29 cellular contexts compared by ENCODE assay signal in genomic region chr9:129403743-129404620, GRCh38.
DNase-seq lines count a peak whose midpoint lies in the region; ATAC-seq, FAIRE-seq and TF ChIP-seq lines count a peak whose summit lies in the region.
"Had no signal": no experiment of that assay in that cellular context is flagged by ENCODE, and none has a peak within 500 bp of the region (broad histone marks: within the 10 kb centered on the region; RNA-seq: fewer than 3 reads in every experiment).

No MANE protein-coding gene starts in this region.

- H3K27ac ChIP-seq in SK-N-SH (ENCODE audit: low read depth in 2 of 2, low read length in 1 of 2) (no peak overlapping the region), K562 (ENCODE audit: extremely low read depth, low read depth, low read length) (no peak overlapping the region), mesendoderm (ENCODE audit: low read depth, low read length) (no peak overlapping the region), PC-3 (ENCODE audit: low read length) (no peak overlapping the region)
- H3K27ac ChIP-seq: 22Rv1, GM23248, Peyer's patch, VCaP had no signal

- ATAC-seq in SK-N-SH treated with all-trans-retinoic acid at 6 μM for 48 hours (no peak), K562 (no peak), PC-3 (no peak), HG02981 (IDR thresholded peaks at IDR 0.05; ENCODE audit: unreplicated experiment) (no peak)
- ATAC-seq in stimulated activated naive B cell treated with anti-CD40 and anti-IgM and Interleukin-4, amounts not matched to agents 10 μg/mL and 1 μg/mL and 100 μg/mL, for 72 hours (replicated peaks), result no peak
- ATAC-seq: activated CD8-positive, alpha-beta memory T cell treated with anti-CD3 and anti-CD28 coated beads, Interleukin-2, amount 10 ng/mL, durations not matched to agents 7 days and 5 days; natural killer cell treated with Interleukin-12 subunit alpha and Interleukin-12 subunit beta and Interleukin-15 and Interleukin-18, amount 100 ng/mL, for 72 hours had no signal

- H3K18ac ChIP-seq in mesendoderm (ENCODE audit: low read length), result no peak overlapping the region

- H4K20me1 ChIP-seq in SK-N-SH (ENCODE audit: insufficient read depth), result no peaks in the 10 kb centered on the region
- H4K20me1 ChIP-seq in K562 (replicated peaks; ENCODE audit: control insufficient read depth, insufficient read depth, low read length), result no peaks in the 10 kb centered on the region
- H4K20me1 ChIP-seq in PC-3 (ENCODE audit: low read length), result no peaks in the 10 kb centered on the region

- H3K79me2 ChIP-seq in SK-N-SH (ENCODE audit: insufficient read depth), result no peaks in the 10 kb centered on the region
- H3K79me2 ChIP-seq in K562 (ENCODE audit: control insufficient read depth, insufficient read depth, low read length), result peaks cover 9% of the 10 kb centered on the region; the same call in 2 of the 3 replicates
- H3K79me2 ChIP-seq in mesendoderm (ENCODE audit: control insufficient read depth, insufficient read depth, low read length), result no peaks in the 10 kb centered on the region
- H3K79me2 ChIP-seq in PC-3 (ENCODE audit: low read length), result no peaks in the 10 kb centered on the region

- no peak overlapping the region for H2BK120ac ChIP-seq in mesendoderm (ENCODE audit: low read depth, low read length)

- no peaks in the 10 kb centered on the region for H3K79me1 ChIP-seq in mesendoderm (ENCODE audit: low read length)

- no peaks in the 10 kb centered on the region for H3F3A ChIP-seq in SK-N-SH (replicated peaks; ENCODE audit: insufficient read depth)
- H3F3A ChIP-seq in PC-3 (ENCODE audit: low read length, unreplicated experiment), result no peaks in the 10 kb centered on the region

- TF ChIP-seq POLR2A in K562 (conservative IDR thresholded peaks at IDR 0.05), result no peak

- H3K23ac ChIP-seq in mesendoderm (ENCODE audit: low read length), result peak overlapping the region; percentile 67

- peak; percentile 36 for DNase-seq in SK-N-SH
- no peak for DNase-seq in K562 (ENCODE audit: extremely low read depth in 1 of 4, low spot score in 3 of 4)
- no peak for DNase-seq in mesendoderm
- DNase-seq in stimulated activated naive B cell treated with anti-CD40 and anti-IgM and Interleukin-4, amounts not matched to agents 10 μg/mL and 1 μg/mL and 100 μg/mL, for 72 hours, result no peak
- DNase-seq in NCI-H524 treated with DMSO at 0.1 percent for 48 hours (lab: John Stamatoyannopoulos, UW), result no peak
- DNase-seq in PC-3, result no peak
- DNase-seq: activated CD4-positive, alpha-beta T cell treated with anti-CD3 and anti-CD28 coated beads, Interleukin-2, amount 10 ng/mL, durations not matched to agents 24 days and 14 days; activated CD8-positive, alpha-beta memory T cell treated with anti-CD3 and anti-CD28 coated beads, Interleukin-2, amount 10 ng/mL, durations not matched to agents 7 days and 5 days; activated naive CD4-positive, alpha-beta T cell treated with anti-CD3 and anti-CD28 coated beads, Interleukin-2, amount 10 ng/mL, durations not matched to agents 7 days and 5 days; AML-193; cerebellar nuclear complex; COR-L47; DMS79 treated with DMSO at 0.1 percent for 48 hours; effector CD8-positive, alpha-beta T cell; foreskin melanocyte; GM23248; MG63; NCI-H1417 treated with DMSO at 0.1 percent for 48 hours; NCI-H446 treated with DMSO at 0.1 percent for 48 hours; Peyer's patch; stimulated activated CD4-positive, alpha-beta T cell treated with anti-CD3 and anti-CD28 coated beads, Interleukin-1b, Interleukin-23, amount 100 ng/mL, for 48 hours; stimulated activated naive CD4-positive, alpha-beta T cell had no signal

- H3K27ac Mint-ChIP-seq in stimulated activated naive B cell treated with anti-CD40 and anti-IgM and Interleukin-4, amounts not matched to agents 10 μg/mL and 1 μg/mL and 100 μg/mL, for 72 hours, result peak overlapping the region; percentile 47
- H3K27ac Mint-ChIP-seq: activated CD8-positive, alpha-beta memory T cell treated with anti-CD3 and anti-CD28 coated beads, Interleukin-2, amount 10 ng/mL, durations not matched to agents 7 days and 5 days; activated naive CD4-positive, alpha-beta T cell treated with anti-CD3 and anti-CD28 coated beads, Interleukin-2, amount 10 ng/mL, durations not matched to agents 7 days and 5 days; natural killer cell treated with Interleukin-12 subunit alpha and Interleukin-12 subunit beta and Interleukin-15 and Interleukin-18, amount 100 ng/mL, for 72 hours had no signal

- H3K4me1 ChIP-seq in SK-N-SH (ENCODE audit: control insufficient read depth in 1 of 2, insufficient read depth in 2 of 2, low read depth in 1 of 2, low read length in 1 of 2) (peaks cover 0 to 27% of the 10 kb centered on the region in 2 experiments; a peak in 1 of 4 replicates), K562 (replicated peaks in 1 of 2; ENCODE audit: control insufficient read depth in 2 of 2, insufficient read depth in 2 of 2, low read length in 2 of 2) (peaks cover 51 to 90% of the 10 kb centered on the region in 2 experiments), mesendoderm (ENCODE audit: control insufficient read depth, low read depth, low read length) (no peaks in the 10 kb centered on the region), PC-3 (ENCODE audit: insufficient read depth, low read length) (peaks cover 13% of the 10 kb centered on the region)

- H2AFZ ChIP-seq in SK-N-SH (ENCODE audit: low read depth) (no peak overlapping the region), K562 (ENCODE audit: low read depth, low read length) (no peak overlapping the region), PC-3 (ENCODE audit: low read length) (no peak overlapping the region)
- H2AFZ ChIP-seq: GM23248 had no signal

- H3K56ac ChIP-seq in mesendoderm (ENCODE audit: low read length), result peak overlapping the region; percentile 20

- no peaks in the 10 kb centered on the region for H3K9me2 ChIP-seq in SK-N-SH
- no peaks in the 10 kb centered on the region for H3K9me2 ChIP-seq in PC-3 (replicated peaks; ENCODE audit: low read length)

- no TSS peak for BruUV-seq in K562 (replicated peaks; lab: Mats Ljungman, UMichigan)
- no TSS peak for BruUV-seq in PC-3 (replicated peaks; lab: Mats Ljungman, UMichigan)

- H3K9me3 ChIP-seq in SK-N-SH (no peaks in the 10 kb centered on the region), K562 (replicated peaks; ENCODE audit: control insufficient read depth, insufficient read depth, low read depth, low read length) (peaks cover 7% of the 10 kb centered on the region), PC-3 (ENCODE audit: low read length) (no peaks in the 10 kb centered on the region)
- H3K9me3 ChIP-seq: MG63, Peyer's patch, thoracic aorta had no signal

- no peak overlapping the region for H3K4me3 Mint-ChIP-seq in stimulated activated naive B cell treated with anti-CD40 and anti-IgM and Interleukin-4, amounts not matched to agents 10 μg/mL and 1 μg/mL and 100 μg/mL, for 72 hours
- H3K4me3 Mint-ChIP-seq: activated CD4-positive, alpha-beta T cell treated with anti-CD3 and anti-CD28 coated beads, Interleukin-2, amount 10 ng/mL, durations not matched to agents 24 days and 14 days; activated CD8-positive, alpha-beta memory T cell treated with anti-CD3 and anti-CD28 coated beads, Interleukin-2, amount 10 ng/mL, durations not matched to agents 7 days and 5 days; activated naive CD4-positive, alpha-beta T cell treated with anti-CD3 and anti-CD28 coated beads, Interleukin-2, amount 10 ng/mL, durations not matched to agents 7 days and 5 days; natural killer cell treated with Interleukin-12 subunit alpha and Interleukin-12 subunit beta and Interleukin-15 and Interleukin-18, amount 100 ng/mL, for 72 hours had no signal

- intact Hi-C loops in K562 (cut with micrococcal nuclease), result loop anchor here (10.0 kb wide), 2 partner anchors 191 to 229 kb away; partner anchors contain the start of gene IER5L
- intact Hi-C loops in PC-3 (cut with micrococcal nuclease), result no loop called here

- H2BK5ac ChIP-seq in mesendoderm (ENCODE audit: low read length), result no peak overlapping the region

- peaks cover 8 to 29% of the 10 kb centered on the region in 2 donors for H3K27me3 Mint-ChIP-seq in stimulated activated naive B cell treated with anti-CD40 and anti-IgM and Interleukin-4, amounts not matched to agents 10 μg/mL and 1 μg/mL and 100 μg/mL, for 72 hours
- H3K27me3 Mint-ChIP-seq: activated CD8-positive, alpha-beta memory T cell treated with anti-CD3 and anti-CD28 coated beads, Interleukin-2, amount 10 ng/mL, durations not matched to agents 7 days and 5 days had no signal

- in situ Hi-C loops in K562 (cut with MboI), result no loop called here

- POLR2A ChIA-PET in SK-N-SH (lab: Yijun Ruan, JAX) (interaction anchor here (0.7 kb wide), 1 partner anchor 70 kb away, joined by 3 read pairs; no protein-coding TSS in a partner anchor), K562 (lab: Yijun Ruan, JAX) (no interaction called here), PC-3 (lab: Charles Lee; ENCODE audit: unreplicated experiment) (no interaction called here)

- no peak for FAIRE-seq in K562 (lab: Jason Lieb, UNC)

- H4K5ac ChIP-seq in mesendoderm (ENCODE audit: low read length), result no peak overlapping the region

- H3K4me3 ChIP-seq in SK-N-SH (ENCODE audit: low read depth in 2 of 2, low read length in 1 of 2) (no peak overlapping the region), K562 (no peak overlapping the region), mesendoderm (ENCODE audit: low read length) (no peak overlapping the region), PC-3 (ENCODE audit: low read length) (no peak overlapping the region)
- H3K4me3 ChIP-seq: GM23248, MG63, Peyer's patch, thoracic aorta had no signal

- TF ChIP-seq RAD21 in SK-N-SH (IDR thresholded peaks at IDR 0.05; ENCODE audit: low read length) (no peak), K562 (CRISPR knock-in tag; conservative IDR thresholded peaks at IDR 0.05 in 1 of 2, IDR thresholded peaks at IDR 0.05 in 1 of 2) (no peak)

- no peak overlapping the region for H4K8ac ChIP-seq in mesendoderm (ENCODE audit: low read depth, low read length)

- H2AK5ac ChIP-seq in mesendoderm (ENCODE audit: low read length), result peak overlapping the region; percentile 55

- no peaks in the 10 kb centered on the region for H3K36me3 ChIP-seq in SK-N-SH (replicated peaks in 1 of 2; ENCODE audit: control insufficient read depth in 1 of 2, insufficient read depth in 2 of 2, low read length in 1 of 2)
- H3K36me3 ChIP-seq in K562 (ENCODE audit: control insufficient read depth, insufficient read depth, low read length), result no peaks in the 10 kb centered on the region
- H3K36me3 ChIP-seq in mesendoderm (ENCODE audit: control insufficient read depth, insufficient read depth, low read length), result no peaks in the 10 kb centered on the region
- no peaks in the 10 kb centered on the region for H3K36me3 ChIP-seq in PC-3 (ENCODE audit: low read depth, low read length)
- H3K36me3 ChIP-seq: MG63, Peyer's patch, thoracic aorta had no signal

- H3K9me1 ChIP-seq in K562 (ENCODE audit: control insufficient read depth, insufficient read depth, low read length), result no peaks in the 10 kb centered on the region

- no peaks in the 10 kb centered on the region for H3K9me3 Mint-ChIP-seq in stimulated activated naive B cell treated with anti-CD40 and anti-IgM and Interleukin-4, amounts not matched to agents 10 μg/mL and 1 μg/mL and 100 μg/mL, for 72 hours
- H3K9me3 Mint-ChIP-seq: activated CD4-positive, alpha-beta T cell treated with anti-CD3 and anti-CD28 coated beads, Interleukin-2, amount 10 ng/mL, durations not matched to agents 24 days and 14 days; activated naive CD4-positive, alpha-beta T cell treated with anti-CD3 and anti-CD28 coated beads, Interleukin-2, amount 10 ng/mL, durations not matched to agents 7 days and 5 days; IgD-negative memory B cell; natural killer cell treated with Interleukin-12 subunit alpha and Interleukin-12 subunit beta and Interleukin-15 and Interleukin-18, amount 100 ng/mL, for 72 hours had no signal

- H3K4ac ChIP-seq in mesendoderm (ENCODE audit: low read depth, low read length), result no peak overlapping the region

- no peak overlapping the region for H2BK15ac ChIP-seq in mesendoderm (replicated peaks; ENCODE audit: low read depth)

- H3K4me1 Mint-ChIP-seq in stimulated activated naive B cell treated with anti-CD40 and anti-IgM and Interleukin-4, amounts not matched to agents 10 μg/mL and 1 μg/mL and 100 μg/mL, for 72 hours, result peaks cover 9 to 12% of the 10 kb centered on the region in 2 donors
- H3K4me1 Mint-ChIP-seq: activated CD8-positive, alpha-beta memory T cell treated with anti-CD3 and anti-CD28 coated beads, Interleukin-2, amount 10 ng/mL, durations not matched to agents 7 days and 5 days had no signal

- CTCF ChIA-PET in SK-N-SH (lab: Yijun Ruan, JAX), result interaction anchor here (0.6 to 1.4 kb wide), 3 partner anchors 51 to 272 kb away, joined by 3 to 5 read pairs (median 3); no protein-coding TSS in a partner anchor
- CTCF ChIA-PET in K562 (lab: Yijun Ruan, JAX; ENCODE audit: low intra/inter-chr PET ratio), result no interaction called here
- CTCF ChIA-PET in PC-3 (lab: Charles Lee), result no interaction called here

- H3K9ac ChIP-seq in SK-N-SH, result no peak overlapping the region
- peak overlapping the region in 1 of 2 experiments; percentile 73; a peak in 2 of 4 replicates for H3K9ac ChIP-seq in K562 (ENCODE audit: insufficient read depth in 1 of 2, low read depth in 2 of 2, low read length in 2 of 2)
- H3K9ac ChIP-seq in mesendoderm (ENCODE audit: low read length), result no peak overlapping the region
- no peak overlapping the region for H3K9ac ChIP-seq in PC-3 (ENCODE audit: low read length)
- H3K9ac ChIP-seq: GM23248 had no signal

- no peak for TF ChIP-seq EP300 in SK-N-SH (IDR thresholded peaks at IDR 0.05; ENCODE audit: borderline replicate concordance in 1 of 2, low read depth in 1 of 2, low read length in 1 of 2)
- TF ChIP-seq EP300 in K562 (IDR thresholded peaks at IDR 0.05; ENCODE audit: low read length), result no peak

- H3K4me2 ChIP-seq in SK-N-SH, result no peak overlapping the region
- H3K4me2 ChIP-seq in K562 (ENCODE audit: insufficient read depth, low read length), result no peak overlapping the region
- no peak overlapping the region for H3K4me2 ChIP-seq in mesendoderm (ENCODE audit: low read length)
- no peak overlapping the region for H3K4me2 ChIP-seq in PC-3 (ENCODE audit: low read length)

- H3K36me3 Mint-ChIP-seq in stimulated activated naive B cell treated with anti-CD40 and anti-IgM and Interleukin-4, amounts not matched to agents 10 μg/mL and 1 μg/mL and 100 μg/mL, for 72 hours, result no peaks in the 10 kb centered on the region
- H3K36me3 Mint-ChIP-seq: activated CD8-positive, alpha-beta memory T cell treated with anti-CD3 and anti-CD28 coated beads, Interleukin-2, amount 10 ng/mL, durations not matched to agents 7 days and 5 days; activated naive CD4-positive, alpha-beta T cell treated with anti-CD3 and anti-CD28 coated beads, Interleukin-2, amount 10 ng/mL, durations not matched to agents 7 days and 5 days; IgD-negative memory B cell; natural killer cell treated with Interleukin-12 subunit alpha and Interleukin-12 subunit beta and Interleukin-15 and Interleukin-18, amount 100 ng/mL, for 72 hours had no signal

- H3K27me3 ChIP-seq in SK-N-SH (ENCODE audit: insufficient read depth) (no peaks in the 10 kb centered on the region), K562 (ENCODE audit: control insufficient read depth in 2 of 2, insufficient read depth in 2 of 2, low read length in 2 of 2) (no peaks in the 10 kb centered on the region), mesendoderm (ENCODE audit: insufficient read depth, low read length, poor library complexity) (no peaks in the 10 kb centered on the region), PC-3 (ENCODE audit: low read length) (no peaks in the 10 kb centered on the region)
- H3K27me3 ChIP-seq: MG63, Peyer's patch had no signal

- TF ChIP-seq CTCF in SK-N-SH (IDR thresholded peaks at IDR 0.05) (no peak), K562 (IDR thresholded peaks at IDR 0.05 in 2 of 3, conservative IDR thresholded peaks at IDR 0.05 in 1 of 3; ENCODE audit: insufficient read depth in 2 of 3, low read depth in 1 of 3, low read length in 3 of 3) (no peak), PC-3 (conservative IDR thresholded peaks at IDR 0.05; ENCODE audit: low read depth, low read length) (no peak)

- 81% methylated on average over 5 of the region's 10 CpGs for WGBS in SK-N-SH (ENCODE audit: low lambda C conversion rate)
- WGBS in K562 (ENCODE audit: insufficient coverage, low coverage, missing lambda C conversion rate), result 78% methylated on average over 10 of the region's 10 CpGs
- no CpG with 5 or more reads among the region's 10 CpGs for WGBS in mesendoderm (ENCODE audit: extremely low coverage, insufficient coverage, low lambda C conversion rate)
